ENCODE assay signal across 29 cellular contexts in the genomic region with DNA sequence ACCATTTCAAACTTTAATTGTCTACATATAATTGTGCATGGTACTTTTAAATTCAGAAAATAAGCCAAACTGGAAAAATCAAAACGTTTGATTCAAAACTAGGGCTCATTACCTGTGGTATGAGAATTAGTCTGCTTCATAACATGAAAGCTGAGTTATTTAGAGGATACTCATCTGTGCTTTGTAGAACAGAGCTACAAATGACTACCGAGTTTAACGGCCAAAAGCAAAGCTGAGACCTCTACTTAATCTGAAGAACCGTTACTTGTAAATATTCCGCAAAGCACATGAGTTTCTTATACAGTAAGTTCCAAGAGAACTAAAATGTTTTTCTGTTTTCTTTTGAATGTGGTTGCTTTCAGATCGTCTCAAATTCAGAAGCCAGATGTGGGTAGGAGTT.
"Had no signal": no experiment of that assay in that cellular context is flagged by ENCODE, and none has a peak within 500 bp of the region (broad histone marks: within the 10 kb centered on the region; RNA-seq: fewer than 3 reads in every experiment).

No MANE protein-coding gene starts in this region.

- H3K27ac ChIP-seq: neural progenitor cell, parathyroid adenoma, psoas muscle, right lobe of liver, sigmoid colon, spleen, stomach, thoracic aorta, transverse colon, uterus had no signal

- H3K9me3 Mint-ChIP-seq: naive thymus-derived CD4-positive, alpha-beta T cell; natural killer cell; stimulated activated naive B cell treated with anti-CD40 and anti-IgM and Interleukin-4, amounts not matched to agents 10 μg/mL and 1 μg/mL and 100 μg/mL, for 72 hours; stimulated activated naive CD8-positive, alpha-beta T cell treated with anti-CD3 and anti-CD28 coated beads, Interleukin-15, Interleukin-2, amounts not matched to agents 100 ng/mL and 50 ng/mL, for 24 hours; type B pancreatic cell had no signal

- H3K4me3 ChIP-seq: neural progenitor cell, ovary, psoas muscle, right lobe of liver, sigmoid colon, spleen, stomach, thoracic aorta, tibial artery, transverse colon, upper lobe of right lung, uterus had no signal

- H3K9me3 ChIP-seq: ovary, psoas muscle, right lobe of liver, sigmoid colon, spleen, stomach, thoracic aorta, tibial artery, transverse colon, upper lobe of right lung, uterus had no signal

- H3K27me3 ChIP-seq: neural progenitor cell, ovary, right lobe of liver, sigmoid colon, spleen, stomach, tibial artery, transverse colon, upper lobe of right lung, uterus had no signal

- DNase-seq: naive thymus-derived CD4-positive, alpha-beta T cell; natural killer cell; occipital lobe; ovary; psoas muscle; right cardiac atrium; right lobe of liver; sigmoid colon; small intestine; spleen; stimulated activated CD4-positive, alpha-beta T cell treated with anti-CD3 and anti-CD28 coated beads, Interleukin-12 subunit alpha, Interleukin-12 subunit beta, amount 100 ng/mL, for 4 hours; stimulated activated CD4-positive, alpha-beta T cell treated with anti-CD3 and anti-CD28 coated beads, Interleukin-1b, Interleukin-23, amount 100 ng/mL, for 48 hours; stimulated activated CD4-positive, alpha-beta T cell treated with anti-CD3 and anti-CD28 coated beads, Interleukin-4, amount 100 ng/mL, for 1 hour; stimulated activated CD4-positive, alpha-beta T cell treated with anti-CD3 and anti-CD28 coated beads, Interleukin-4, amount 100 ng/mL, for 4 hours; stimulated activated CD8-positive, alpha-beta memory T cell treated with anti-CD3 and anti-CD28 coated beads, Interleukin-4, amount 100 ng/mL, for 48 hours; stimulated activated naive B cell treated with anti-CD40 and anti-IgM and Interleukin-4, amounts not matched to agents 10 μg/mL and 1 μg/mL and 100 μg/mL, for 72 hours; stimulated activated naive CD4-positive, alpha-beta T cell treated with Interleukin-2 at 50 U/mL for 16 hours; stomach; tibial artery; transverse colon; upper lobe of right lung; uterus had no signal

- H3K27ac Mint-ChIP-seq: naive thymus-derived CD4-positive, alpha-beta T cell; natural killer cell; nephron; neural progenitor cell; progenitor cell of endocrine pancreas; stimulated activated naive B cell treated with anti-CD40 and anti-IgM and Interleukin-4, amounts not matched to agents 10 μg/mL and 1 μg/mL and 100 μg/mL, for 72 hours; type B pancreatic cell had no signal

- H3K4me3 Mint-ChIP-seq: naive thymus-derived CD4-positive, alpha-beta T cell; natural killer cell; nephron; neural progenitor cell; stimulated activated naive B cell treated with anti-CD40 and anti-IgM and Interleukin-4, amounts not matched to agents 10 μg/mL and 1 μg/mL and 100 μg/mL, for 72 hours; stimulated activated naive CD8-positive, alpha-beta T cell treated with anti-CD3 and anti-CD28 coated beads, Interleukin-15, Interleukin-2, amounts not matched to agents 100 ng/mL and 50 ng/mL, for 24 hours; type B pancreatic cell had no signal

- H3K36me3 Mint-ChIP-seq: natural killer cell had no signal

- H2AFZ ChIP-seq: neural progenitor cell, parathyroid adenoma had no signal

- H3K4me1 ChIP-seq: neural progenitor cell, parathyroid adenoma, psoas muscle, sigmoid colon, spleen, uterus had no signal

- H3K4me2 ChIP-seq: neural progenitor cell had no signal

- ATAC-seq: naive thymus-derived CD4-positive, alpha-beta T cell; natural killer cell; psoas muscle; right cardiac atrium; right lobe of liver; stimulated activated naive B cell treated with anti-CD40 and anti-IgM and Interleukin-4, amounts not matched to agents 10 μg/mL and 1 μg/mL and 100 μg/mL, for 72 hours; upper lobe of right lung had no signal

- H3K36me3 ChIP-seq: neural progenitor cell, ovary, right lobe of liver, sigmoid colon, spleen, stomach, thoracic aorta, tibial artery, transverse colon, upper lobe of right lung, uterus had no signal

- H3K27me3 Mint-ChIP-seq: naive thymus-derived CD4-positive, alpha-beta T cell; progenitor cell of endocrine pancreas; stimulated activated naive B cell treated with anti-CD40 and anti-IgM and Interleukin-4, amounts not matched to agents 10 μg/mL and 1 μg/mL and 100 μg/mL, for 72 hours; stimulated activated naive CD8-positive, alpha-beta T cell treated with anti-CD3 and anti-CD28 coated beads, Interleukin-15, Interleukin-2, amounts not matched to agents 100 ng/mL and 50 ng/mL, for 24 hours; type B pancreatic cell had no signal

- H3K79me2 ChIP-seq: parathyroid adenoma had no signal
